In the genomic region with DNA sequence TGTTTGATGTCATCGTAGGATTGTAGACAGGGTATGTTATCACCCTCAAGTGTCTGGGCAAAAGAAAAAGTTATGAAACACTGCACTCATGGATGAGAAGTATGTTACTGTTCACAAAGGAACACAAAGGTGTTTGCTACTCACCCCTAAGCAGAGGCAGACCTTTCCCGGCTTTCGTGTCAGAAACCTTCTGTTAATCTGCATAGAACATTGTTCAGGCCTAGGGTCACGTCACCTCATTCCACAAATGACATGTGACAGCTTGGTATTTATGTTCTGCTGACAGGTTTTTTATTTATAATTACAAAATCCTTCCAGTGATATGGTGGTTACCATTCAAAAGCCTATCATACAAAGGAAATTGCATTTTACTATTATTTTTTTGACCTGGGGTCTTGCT, we compare ENCODE assay signal across 28 cellular contexts.
"Had no signal": no experiment of that assay in that cellular context is flagged by ENCODE, and none has a peak within 500 bp of the region (broad histone marks: within the 10 kb centered on the region; RNA-seq: fewer than 3 reads in every experiment).

No MANE protein-coding gene starts in this region.

- ATAC-seq: activated naive CD8-positive, alpha-beta T cell treated with anti-CD3 and anti-CD28 coated beads, Interleukin-2, amount 50 U/mL, for 24 hours; activated T-helper 17 cell treated with anti-CD3 and anti-CD28 coated beads, Interleukin-2, amount 50 U/mL, for 72 hours; natural killer cell treated with Interleukin-12 subunit alpha and Interleukin-12 subunit beta and Interleukin-15 and Interleukin-18, amount 100 ng/mL, for 72 hours; sciatic nerve had no signal

- H3K36me3 ChIP-seq: uterus had no signal

- H3K9me3 ChIP-seq: esophagus squamous epithelium, thoracic aorta, uterus had no signal

- DNase-seq: activated CD4-positive, alpha-beta memory T cell treated with anti-CD3 and anti-CD28 coated beads, Interleukin-2, amount 10 ng/mL, durations not matched to agents 7 days and 5 days; activated CD4-positive, alpha-beta T cell treated with anti-CD3 and anti-CD28 coated beads for 1 hour; activated CD4-positive, alpha-beta T cell treated with anti-CD3 and anti-CD28 coated beads, Interleukin-2, amount 10 ng/mL, durations not matched to agents 7 days and 5 days; activated CD8-positive, alpha-beta memory T cell treated with anti-CD3 and anti-CD28 coated beads, Interleukin-2, amount 50 U/mL, for 48 hours; activated naive CD8-positive, alpha-beta T cell treated with anti-CD3 and anti-CD28 coated beads, Interleukin-2, amount 50 U/mL, for 24 hours; activated T-cell treated with anti-CD3 and anti-CD28 coated beads, Interleukin-2, amount 50 U/mL, for 24 hours; amygdala; esophagus squamous epithelium; foreskin melanocyte; islet precursor cell; mesendoderm; stimulated activated CD4-positive, alpha-beta T cell treated with anti-CD3 and anti-CD28 coated beads, Interleukin-12 subunit alpha, Interleukin-12 subunit beta, amount 100 ng/mL, for 4 hours; stimulated activated CD4-positive, alpha-beta T cell treated with anti-CD3 and anti-CD28 coated beads, Interleukin-4, amount 100 ng/mL, for 1 hour; SW 1271; T-helper 2 cell; trophoblast cell; uterus had no signal

- H3K4me3 ChIP-seq: esophagus squamous epithelium, lung, skin epidermis, thoracic aorta, uterus had no signal

- H3K4me3 Mint-ChIP-seq: activated CD4-positive, alpha-beta memory T cell treated with anti-CD3 and anti-CD28 coated beads, Interleukin-2, amount 10 ng/mL, durations not matched to agents 7 days and 5 days; activated CD4-positive, alpha-beta T cell treated with anti-CD3 and anti-CD28 coated beads, Interleukin-2, amount 10 ng/mL, durations not matched to agents 7 days and 5 days; activated naive CD4-positive, alpha-beta T cell treated with anti-CD3 and anti-CD28 coated beads, Interleukin-2, amount 50 U/mL, for 24 hours; activated naive CD8-positive, alpha-beta T cell treated with anti-CD3 and anti-CD28 coated beads, Interleukin-2, amount 50 U/mL, for 24 hours; activated T-cell treated with anti-CD3 and anti-CD28 coated beads, Interleukin-2, amount 50 U/mL, for 24 hours; activated T-helper 17 cell treated with anti-CD3 and anti-CD28 coated beads, Interleukin-2, amount 50 U/mL, for 72 hours; central memory CD8-positive, alpha-beta T cell; dendritic cell treated with granulocyte-macrophage colony-stimulating factor and Interleukin-4, amounts not matched to agents 40 ng/mL and 50 ng/mL, for 4 days; natural killer cell treated with Interleukin-12 subunit alpha and Interleukin-12 subunit beta and Interleukin-15 and Interleukin-18, amount 100 ng/mL, for 72 hours; stimulated activated naive CD8-positive, alpha-beta T cell treated with anti-CD3 and anti-CD28 coated beads, Interleukin-15, Interleukin-2, amounts not matched to agents 100 ng/mL and 50 ng/mL, for 24 hours had no signal

- H3K4me1 ChIP-seq: uterus had no signal

- H3K27ac ChIP-seq: epithelial cell of prostate, esophagus squamous epithelium, skin epidermis, thoracic aorta, uterus had no signal

- H3K27me3 ChIP-seq: esophagus squamous epithelium, uterus had no signal

- H3K27ac Mint-ChIP-seq: activated CD4-positive, alpha-beta memory T cell treated with anti-CD3 and anti-CD28 coated beads, Interleukin-2, amount 10 ng/mL, durations not matched to agents 7 days and 5 days; activated CD4-positive, alpha-beta T cell treated with anti-CD3 and anti-CD28 coated beads, Interleukin-2, amount 10 ng/mL, durations not matched to agents 7 days and 5 days; activated naive CD4-positive, alpha-beta T cell treated with anti-CD3 and anti-CD28 coated beads, Interleukin-2, amount 50 U/mL, for 24 hours; dendritic cell treated with granulocyte-macrophage colony-stimulating factor and Interleukin-4, amounts not matched to agents 40 ng/mL and 50 ng/mL, for 4 days; stimulated activated naive CD8-positive, alpha-beta T cell treated with anti-CD3 and anti-CD28 coated beads, Interleukin-15, Interleukin-2, amounts not matched to agents 100 ng/mL and 50 ng/mL, for 24 hours had no signal

- H3K27me3 Mint-ChIP-seq: activated CD4-positive, alpha-beta memory T cell treated with anti-CD3 and anti-CD28 coated beads, Interleukin-2, amount 10 ng/mL, durations not matched to agents 7 days and 5 days; activated CD4-positive, alpha-beta T cell treated with anti-CD3 and anti-CD28 coated beads, Interleukin-2, amount 10 ng/mL, durations not matched to agents 7 days and 5 days; activated naive CD4-positive, alpha-beta T cell treated with anti-CD3 and anti-CD28 coated beads, Interleukin-2, amount 50 U/mL, for 24 hours; activated naive CD8-positive, alpha-beta T cell treated with anti-CD3 and anti-CD28 coated beads, Interleukin-2, amount 50 U/mL, for 24 hours; activated T-cell treated with anti-CD3 and anti-CD28 coated beads, Interleukin-2, amount 50 U/mL, for 24 hours; activated T-helper 17 cell treated with anti-CD3 and anti-CD28 coated beads, Interleukin-2, amount 50 U/mL, for 72 hours; central memory CD8-positive, alpha-beta T cell; dendritic cell treated with granulocyte-macrophage colony-stimulating factor and Interleukin-4, amounts not matched to agents 40 ng/mL and 50 ng/mL, for 4 days; natural killer cell treated with Interleukin-12 subunit alpha and Interleukin-12 subunit beta and Interleukin-15 and Interleukin-18, amount 100 ng/mL, for 72 hours; stimulated activated naive CD8-positive, alpha-beta T cell treated with anti-CD3 and anti-CD28 coated beads, Interleukin-15, Interleukin-2, amounts not matched to agents 100 ng/mL and 50 ng/mL, for 24 hours had no signal

- H3K9me3 Mint-ChIP-seq: activated CD4-positive, alpha-beta memory T cell treated with anti-CD3 and anti-CD28 coated beads, Interleukin-2, amount 10 ng/mL, durations not matched to agents 7 days and 5 days; activated CD4-positive, alpha-beta T cell treated with anti-CD3 and anti-CD28 coated beads, Interleukin-2, amount 10 ng/mL, durations not matched to agents 7 days and 5 days; activated naive CD4-positive, alpha-beta T cell treated with anti-CD3 and anti-CD28 coated beads, Interleukin-2, amount 50 U/mL, for 24 hours; activated naive CD8-positive, alpha-beta T cell treated with anti-CD3 and anti-CD28 coated beads, Interleukin-2, amount 50 U/mL, for 24 hours; activated T-cell treated with anti-CD3 and anti-CD28 coated beads, Interleukin-2, amount 50 U/mL, for 24 hours; activated T-helper 17 cell treated with anti-CD3 and anti-CD28 coated beads, Interleukin-2, amount 50 U/mL, for 72 hours; central memory CD8-positive, alpha-beta T cell; dendritic cell treated with granulocyte-macrophage colony-stimulating factor and Interleukin-4, amounts not matched to agents 40 ng/mL and 50 ng/mL, for 4 days; natural killer cell treated with Interleukin-12 subunit alpha and Interleukin-12 subunit beta and Interleukin-15 and Interleukin-18, amount 100 ng/mL, for 72 hours; stimulated activated naive CD8-positive, alpha-beta T cell treated with anti-CD3 and anti-CD28 coated beads, Interleukin-15, Interleukin-2, amounts not matched to agents 100 ng/mL and 50 ng/mL, for 24 hours had no signal
